Comparison of ENCODE assay signal across 30 cellular contexts in genomic region chr3:58095471-58096145, GRCh38.
DNase-seq lines count a peak whose midpoint lies in the region; ATAC-seq and TF ChIP-seq lines count a peak whose summit lies in the region.
"Had no signal": no experiment of that assay in that cellular context is flagged by ENCODE, and none has a peak within 500 bp of the region (broad histone marks: within the 10 kb centered on the region; RNA-seq: fewer than 3 reads in every experiment).

No MANE protein-coding gene starts in this region.

- in situ Hi-C loops in IMR-90 (cut with MboI; ENCODE audit: low sequenced_read_pairs), result loop anchor here (10.0 kb wide), 1 partner anchor 231 kb away; no protein-coding TSS in a partner anchor

- dilution Hi-C loops in IMR-90 (cut with HindIII; ENCODE audit: low sequenced_read_pairs, unreplicated experiment), result no loop called here

- no peak overlapping the region for H2BK20ac ChIP-seq in IMR-90 (ENCODE audit: low read depth, low read length)

- H2AK5ac ChIP-seq in IMR-90 (ENCODE audit: low read depth, low read length), result no peak overlapping the region

- no peak overlapping the region for H2AK9ac ChIP-seq in IMR-90 (replicated peaks; ENCODE audit: low read depth, low read length, poor library complexity)

- no peaks in the 10 kb centered on the region for H3K27me3 Mint-ChIP-seq in Caco-2 (ENCODE audit: insufficient read depth, unreplicated experiment)
- H3K27me3 Mint-ChIP-seq in activated T-helper 1 cell treated with anti-CD3 and anti-CD28 coated beads, Interleukin-12 subunit alpha, Interleukin-12 subunit beta, Interleukin-2, Interleukin-4 antibody, amounts not matched to agents 30 ng/mL and 10 ng/mL and 1 ng/mL, durations not matched to agents 14 hours and 24 hours and 36 hours (ENCODE audit: insufficient read depth), result no peaks in the 10 kb centered on the region
- H3K27me3 Mint-ChIP-seq: activated naive CD8-positive, alpha-beta T cell treated with anti-CD3 and anti-CD28 coated beads, Interleukin-2, amount 10 ng/mL, durations not matched to agents 7 days and 5 days; IgD-negative memory B cell; stimulated activated naive CD8-positive, alpha-beta T cell treated with anti-CD3 and anti-CD28 coated beads, Interleukin-15, Interleukin-2, amounts not matched to agents 100 ng/mL and 50 ng/mL, for 24 hours had no signal

- H3K4ac ChIP-seq in IMR-90 (ENCODE audit: low read depth, low read length), result no peak overlapping the region

- H3K79me1 ChIP-seq in IMR-90 (ENCODE audit: low read depth in 1 of 2, low read length in 2 of 2), result peaks cover 52 to 81% of the 10 kb centered on the region in 2 experiments

- no peak overlapping the region for H2BK120ac ChIP-seq in IMR-90 (ENCODE audit: low read depth, low read length)

- H3K9me3 Mint-ChIP-seq in Caco-2 (ENCODE audit: unreplicated experiment), result no peaks in the 10 kb centered on the region
- H3K9me3 Mint-ChIP-seq in activated T-helper 1 cell treated with anti-CD3 and anti-CD28 coated beads, Interleukin-12 subunit alpha, Interleukin-12 subunit beta, Interleukin-2, Interleukin-4 antibody, amounts not matched to agents 30 ng/mL and 10 ng/mL and 1 ng/mL, durations not matched to agents 14 hours and 24 hours and 36 hours, result no peaks in the 10 kb centered on the region
- H3K9me3 Mint-ChIP-seq: activated naive CD8-positive, alpha-beta T cell treated with anti-CD3 and anti-CD28 coated beads, Interleukin-2, amount 10 ng/mL, durations not matched to agents 7 days and 5 days; IgD-negative memory B cell; stimulated activated naive CD8-positive, alpha-beta T cell treated with anti-CD3 and anti-CD28 coated beads, Interleukin-15, Interleukin-2, amounts not matched to agents 100 ng/mL and 50 ng/mL, for 24 hours had no signal

- H3K9me3 ChIP-seq in Caco-2 (no peaks in the 10 kb centered on the region), IMR-90 (ENCODE audit: control insufficient read depth, insufficient read depth, low read length) (no peaks in the 10 kb centered on the region), heart right ventricle (no peaks in the 10 kb centered on the region), psoas muscle (no peaks in the 10 kb centered on the region)
- H3K9me3 ChIP-seq: ovary, Peyer's patch, SJSA1 had no signal

- CTCF ChIA-PET in Caco-2 (lab: Charles Lee) (no interaction called here), IMR-90 (lab: Yijun Ruan, JAX) (no interaction called here)

- BruUV-seq in Caco-2 (replicated peaks; lab: Mats Ljungman, UMichigan), result no TSS peak
- no TSS peak for BruUV-seq in IMR-90 (replicated peaks; lab: Mats Ljungman, UMichigan)

- H3K4me1 Mint-ChIP-seq in Caco-2 (ENCODE audit: low read depth, unreplicated experiment), result peaks cover 6% of the 10 kb centered on the region
- H3K4me1 Mint-ChIP-seq in activated T-helper 1 cell treated with anti-CD3 and anti-CD28 coated beads, Interleukin-12 subunit alpha, Interleukin-12 subunit beta, Interleukin-2, Interleukin-4 antibody, amounts not matched to agents 30 ng/mL and 10 ng/mL and 1 ng/mL, durations not matched to agents 14 hours and 24 hours and 36 hours (ENCODE audit: low read depth), result no peaks in the 10 kb centered on the region
- H3K4me1 Mint-ChIP-seq: activated naive CD8-positive, alpha-beta T cell treated with anti-CD3 and anti-CD28 coated beads, Interleukin-2, amount 10 ng/mL, durations not matched to agents 7 days and 5 days had no signal

- no peak overlapping the region for H2BK15ac ChIP-seq in IMR-90 (ENCODE audit: low read depth, low read length)

- H3K36me3 Mint-ChIP-seq in Caco-2 (ENCODE audit: insufficient read depth, unreplicated experiment), result peaks cover 89% of the 10 kb centered on the region
- peaks cover 18% of the 10 kb centered on the region for H3K36me3 Mint-ChIP-seq in activated T-helper 1 cell treated with anti-CD3 and anti-CD28 coated beads, Interleukin-12 subunit alpha, Interleukin-12 subunit beta, Interleukin-2, Interleukin-4 antibody, amounts not matched to agents 30 ng/mL and 10 ng/mL and 1 ng/mL, durations not matched to agents 14 hours and 24 hours and 36 hours (ENCODE audit: low read depth)

- peaks cover 7% of the 10 kb centered on the region for H3K36me3 ChIP-seq in Caco-2 (ENCODE audit: control insufficient read depth, insufficient read depth, low read length)
- peaks cover 43% of the 10 kb centered on the region for H3K36me3 ChIP-seq in IMR-90 (ENCODE audit: control insufficient read depth, insufficient read depth, low read length)
- H3K36me3 ChIP-seq in heart right ventricle, result peaks cover 0 to 61% (median 21%) of the 10 kb centered on the region in 9 donors
- H3K36me3 ChIP-seq in psoas muscle (ENCODE audit: insufficient read depth in 1 of 2, low read depth in 1 of 2), result peaks cover 0 to 23% of the 10 kb centered on the region in 2 donors
- H3K36me3 ChIP-seq: cardiac muscle cell, ovary had no signal

- H3K14ac ChIP-seq in IMR-90 (replicated peaks; ENCODE audit: low read depth, low read length), result no peak overlapping the region

- H3K9ac ChIP-seq in IMR-90 (ENCODE audit: low read depth, low read length), result no peak overlapping the region

- peaks cover 11% of the 10 kb centered on the region for H4K20me1 ChIP-seq in IMR-90 (ENCODE audit: insufficient read depth, low read length)

- no peak overlapping the region for H4K5ac ChIP-seq in IMR-90 (ENCODE audit: low read depth, low read length)

- H3K56ac ChIP-seq in IMR-90 (ENCODE audit: extremely low read depth, insufficient read depth, low read length), result no peak overlapping the region

- ATAC-seq in IMR-90 (ENCODE audit: low read depth) (no peak), heart right ventricle (peak in 7 of 8 donors; percentile 43 to 79 (median 60)), psoas muscle (peak; percentile 53 to 73 (median 66))
- ATAC-seq: HCT116 had no signal

- no peaks in the 10 kb centered on the region for H3K4me1 ChIP-seq in Caco-2
- H3K4me1 ChIP-seq in IMR-90 (ENCODE audit: control insufficient read depth, insufficient read depth, low read length), result no peaks in the 10 kb centered on the region; the same call in 1 of the 2 replicates
- H3K4me1 ChIP-seq in heart right ventricle, result peaks cover 0 to 29% (median 7%) of the 10 kb centered on the region in 9 donors
- peaks cover 5% of the 10 kb centered on the region for H3K4me1 ChIP-seq in psoas muscle
- H3K4me1 ChIP-seq: Peyer's patch had no signal

- H3K4me3 Mint-ChIP-seq in Caco-2 (ENCODE audit: unreplicated experiment), result no peak overlapping the region
- H3K4me3 Mint-ChIP-seq in activated T-helper 1 cell treated with anti-CD3 and anti-CD28 coated beads, Interleukin-12 subunit alpha, Interleukin-12 subunit beta, Interleukin-2, Interleukin-4 antibody, amounts not matched to agents 30 ng/mL and 10 ng/mL and 1 ng/mL, durations not matched to agents 14 hours and 24 hours and 36 hours, result no peak overlapping the region
- H3K4me3 Mint-ChIP-seq: activated naive CD8-positive, alpha-beta T cell treated with anti-CD3 and anti-CD28 coated beads, Interleukin-2, amount 10 ng/mL, durations not matched to agents 7 days and 5 days; IgD-negative memory B cell; stimulated activated naive CD8-positive, alpha-beta T cell treated with anti-CD3 and anti-CD28 coated beads, Interleukin-15, Interleukin-2, amounts not matched to agents 100 ng/mL and 50 ng/mL, for 24 hours had no signal

- DNase-seq in Caco-2, result no peak
- DNase-seq in IMR-90, result no peak
- no peak for DNase-seq in heart right ventricle
- DNase-seq in psoas muscle, result no peak
- no peak for DNase-seq in activated T-helper 1 cell treated with anti-CD3 and anti-CD28 coated beads, Interleukin-12 subunit alpha, Interleukin-12 subunit beta, Interleukin-2, Interleukin-4 antibody, amounts not matched to agents 30 ng/mL and 10 ng/mL and 1 ng/mL, durations not matched to agents 14 hours and 24 hours and 36 hours (ENCODE audit: low spot score)
- no peak for DNase-seq in activated naive CD4-positive, alpha-beta T cell treated with anti-CD3 and anti-CD28 coated beads, Interleukin-2, amount 50 U/mL, for 16 hours
- no peak for DNase-seq in activated CD8-positive, alpha-beta memory T cell treated with anti-CD3 and anti-CD28 coated beads for 24 hours
- DNase-seq in cortex of kidney (lab: John Stamatoyannopoulos, UW), result no peak
- DNase-seq: activated CD4-positive, alpha-beta T cell treated with anti-CD3 and anti-CD28 coated beads for 48 hours; activated effector memory CD4-positive, alpha-beta T cell treated with Interleukin-2 at 50 U/mL for 16 hours; activated naive CD8-positive, alpha-beta T cell treated with anti-CD3 and anti-CD28 coated beads, Interleukin-2, amount 10 ng/mL, durations not matched to agents 7 days and 5 days; aorta; DMS79; effector memory CD4-positive, alpha-beta T cell; GDM1; islet precursor cell; NCI-H146; NCI-H345; NCI-H748 treated with DMSO at 0.1 percent for 48 hours; ovary; Peyer's patch; stimulated activated CD8-positive, alpha-beta memory T cell treated with anti-CD3 and anti-CD28 coated beads, Interleukin-4, amount 100 ng/mL, for 48 hours; T1000 had no signal

- no peak for TF ChIP-seq POLR2A in IMR-90 (IDR thresholded peaks at IDR 0.05; ENCODE audit: low read depth, low read length)

- H3K27ac Mint-ChIP-seq in Caco-2 (ENCODE audit: unreplicated experiment), result peak overlapping the region; percentile 65
- H3K27ac Mint-ChIP-seq in activated T-helper 1 cell treated with anti-CD3 and anti-CD28 coated beads, Interleukin-12 subunit alpha, Interleukin-12 subunit beta, Interleukin-2, Interleukin-4 antibody, amounts not matched to agents 30 ng/mL and 10 ng/mL and 1 ng/mL, durations not matched to agents 14 hours and 24 hours and 36 hours, result no peak overlapping the region
- H3K27ac Mint-ChIP-seq: activated naive CD8-positive, alpha-beta T cell treated with anti-CD3 and anti-CD28 coated beads, Interleukin-2, amount 10 ng/mL, durations not matched to agents 7 days and 5 days; stimulated activated naive CD8-positive, alpha-beta T cell treated with anti-CD3 and anti-CD28 coated beads, Interleukin-15, Interleukin-2, amounts not matched to agents 100 ng/mL and 50 ng/mL, for 24 hours had no signal

- no peak overlapping the region for H3K23ac ChIP-seq in IMR-90 (ENCODE audit: low read depth, low read length)

- TF ChIP-seq CTCF in Caco-2 (IDR thresholded peaks at IDR 0.05; ENCODE audit: insufficient read depth in 1 of 2, low read depth in 1 of 2, low read length in 1 of 2, severe bottlenecking in 1 of 2, unreplicated experiment in 1 of 2) (no peak), IMR-90 (conservative IDR thresholded peaks at IDR 0.05; ENCODE audit: low read depth, low read length) (no peak), heart right ventricle (IDR thresholded peaks at IDR 0.05) (no peak), psoas muscle (IDR thresholded peaks at IDR 0.05) (no peak)

- no peak overlapping the region for H3K27ac ChIP-seq in IMR-90 (ENCODE audit: insufficient read depth, low read length)
- peak overlapping the region in 8 of 10 donors; percentile 12 to 67 (median 50) for H3K27ac ChIP-seq in heart right ventricle
- H3K27ac ChIP-seq in psoas muscle, result no peak overlapping the region
- H3K27ac ChIP-seq: cardiac muscle cell, coronary artery, ovary, Peyer's patch, SJSA1 had no signal

- no peak overlapping the region for H2BK5ac ChIP-seq in IMR-90 (ENCODE audit: low read depth, low read length, poor library complexity, severe bottlenecking)

- H3K4me2 ChIP-seq in IMR-90 (ENCODE audit: low read depth, low read length), result no peak overlapping the region

- H3K4me3 ChIP-seq in Caco-2 (ENCODE audit: low read depth, low read length) (no peak overlapping the region), IMR-90 (ENCODE audit: insufficient read depth, low read depth, low read length) (no peak overlapping the region), heart right ventricle (no peak overlapping the region), psoas muscle (no peak overlapping the region)
- H3K4me3 ChIP-seq: cardiac muscle cell, coronary artery, lung, ovary, Peyer's patch, SJSA1 had no signal

- no peak overlapping the region for H2AFZ ChIP-seq in IMR-90 (replicated peaks; ENCODE audit: low read length, poor library complexity)

- no CpG with 5 or more reads among the region's 7 CpGs for WGBS in IMR-90 (ENCODE audit: extremely low coverage in 2 of 2, insufficient read length in 1 of 2), 2 experiments
- WGBS in heart right ventricle, 2 donors, result 52 to 63% methylated on average over 7 of the region's 7 CpGs
- 45 to 68% (median 56%) methylated on average over 7 of the region's 7 CpGs for WGBS in psoas muscle, 3 donors

- H4K8ac ChIP-seq in IMR-90 (ENCODE audit: low read depth in 2 of 2, low read length in 2 of 2), result no peak overlapping the region

- H3K18ac ChIP-seq in IMR-90 (ENCODE audit: low read depth, low read length), result no peak overlapping the region

- no peak overlapping the region for H4K91ac ChIP-seq in IMR-90 (ENCODE audit: insufficient read depth, low read depth, low read length)

- H3K27me3 ChIP-seq in Caco-2 (replicated peaks; ENCODE audit: control insufficient read depth, insufficient read depth, low read length), result no peaks in the 10 kb centered on the region
- H3K27me3 ChIP-seq in IMR-90 (ENCODE audit: control insufficient read depth, insufficient read depth, low read length), result no peaks in the 10 kb centered on the region
- no peaks in the 10 kb centered on the region for H3K27me3 ChIP-seq in heart right ventricle
- no peaks in the 10 kb centered on the region for H3K27me3 ChIP-seq in psoas muscle (ENCODE audit: insufficient read depth in 3 of 3, low read length in 2 of 3)
- H3K27me3 ChIP-seq: cardiac muscle cell, ovary, Peyer's patch, SJSA1 had no signal

- intact Hi-C loops in Caco-2 (cut with micrococcal nuclease; ENCODE audit: unreplicated experiment) (no loop called here), IMR-90 (cut with micrococcal nuclease) (no loop called here), heart right ventricle (cut with DNase I) (no loop called here), psoas muscle (cut with DNase I) (no loop called here)
- intact Hi-C loops in activated T-helper 1 cell treated with anti-CD3 and anti-CD28 coated beads, Interleukin-12 subunit alpha, Interleukin-12 subunit beta, Interleukin-2, Interleukin-4 antibody, amounts not matched to agents 30 ng/mL and 10 ng/mL and 1 ng/mL, durations not matched to agents 14 hours and 24 hours and 36 hours (cut with micrococcal nuclease), result no loop called here

- peaks cover 22% of the 10 kb centered on the region for H3K9me1 ChIP-seq in IMR-90 (ENCODE audit: insufficient read depth, low read length)

- POLR2A ChIA-PET in Caco-2 (lab: Charles Lee) (no interaction called here), IMR-90 (lab: Charles Lee; ENCODE audit: unreplicated experiment) (no interaction called here)

- no peak for TF ChIP-seq RAD21 in IMR-90 (IDR thresholded peaks at IDR 0.05; ENCODE audit: low read length)

Comparison
In these comparisons a context has a peak if more than half of its experiments do, and no peak if none do; other contexts are left out.
1. H3K27ac ChIP-seq: peak in heart right ventricle (8 of 10); none in IMR-90 (single experiment) and psoas muscle (single experiment).